In the genomic region with DNA sequence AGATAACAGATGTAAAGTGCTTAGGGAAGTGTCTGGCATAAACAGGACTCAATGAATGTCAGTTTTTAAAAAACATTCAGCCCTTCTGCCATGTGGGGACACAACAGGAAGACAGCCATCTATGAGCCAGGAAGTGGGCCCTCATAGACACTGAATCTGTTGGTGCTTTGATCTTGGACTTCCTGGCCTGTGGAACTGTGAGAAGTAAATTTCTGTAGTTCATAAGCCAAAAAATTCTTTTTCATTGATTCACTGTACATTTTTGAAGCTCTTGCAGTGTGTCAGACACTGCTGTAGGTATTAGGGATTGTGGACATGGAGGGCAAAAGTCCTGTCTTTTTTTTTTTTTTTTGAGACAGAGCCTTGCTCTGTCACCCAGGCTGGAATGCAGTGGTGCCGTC, we compare ENCODE assay signal across 17 cellular contexts.
DNase-seq lines count a peak whose midpoint lies in the region; ATAC-seq and TF ChIP-seq lines count a peak whose summit lies in the region.
"Had no signal": no experiment of that assay in that cellular context is flagged by ENCODE, and none has a peak within 500 bp of the region (broad histone marks: within the 10 kb centered on the region; RNA-seq: fewer than 3 reads in every experiment).

No MANE protein-coding gene starts in this region.

- peaks cover 23% of the 10 kb centered on the region for H3K4me1 ChIP-seq in mesodermal cell (ENCODE audit: control insufficient read depth, insufficient read depth, low read length, poor library complexity, severe bottlenecking)
- H3K4me1 ChIP-seq: BLaER1, gastrocnemius medialis, SJCRH30 had no signal

- intact Hi-C loops in left ventricle myocardium superior (cut with micrococcal nuclease) = no loop called here

- H3K27me3 Mint-ChIP-seq in chondrocyte (ENCODE audit: low read depth) = no peaks in the 10 kb centered on the region

- H3K27ac Mint-ChIP-seq in chondrocyte (ENCODE audit: unreplicated experiment) = peak overlapping the region; percentile 82
- H3K27ac Mint-ChIP-seq: activated T-helper 17 cell treated with anti-CD3 and anti-CD28 coated beads, Interleukin-2, amount 50 U/mL, for 72 hours had no signal

- ATAC-seq in GM21390 (IDR thresholded peaks at IDR 0.05; ENCODE audit: unreplicated experiment) (no peak), left ventricle myocardium superior (no peak)
- ATAC-seq: activated CD4-positive, CD25-positive, alpha-beta regulatory T cell treated with anti-CD3 and anti-CD28 coated beads, Interleukin-2, amount 50 U/mL, for 24 hours; activated T-helper 17 cell treated with anti-CD3 and anti-CD28 coated beads, Interleukin-2, amount 50 U/mL, for 72 hours; gastrocnemius medialis had no signal

- DNase-seq in AG20443 (ENCODE audit: low spot score) (peak; percentile 66), HT1080 (ENCODE audit: low read depth) (peak; percentile 81), chondrocyte (ENCODE audit: low spot score) (no peak), NCI-H146 (lab: John Stamatoyannopoulos, UW) (no peak), left ventricle myocardium superior (no peak)
- no peak for DNase-seq in activated naive CD4-positive, alpha-beta T cell treated with anti-CD3 and anti-CD28 coated beads, Interleukin-2, amount 50 U/mL, for 16 hours
- DNase-seq: gastrocnemius medialis; MM.1S; NCI-H2029; SJCRH30; stimulated activated CD4-positive, alpha-beta T cell treated with anti-CD3 and anti-CD28 coated beads, Interleukin-4, amount 100 ng/mL, for 24 hours had no signal

- H3K27ac ChIP-seq in mesodermal cell (ENCODE audit: low read depth, low read length, severe bottlenecking) = peak overlapping the region; percentile 60
- H3K27ac ChIP-seq: BLaER1, gastrocnemius medialis, SJCRH30 had no signal

- no peak overlapping the region for H3K4me3 Mint-ChIP-seq in chondrocyte (ENCODE audit: unreplicated experiment)
- H3K4me3 Mint-ChIP-seq: activated T-helper 17 cell treated with anti-CD3 and anti-CD28 coated beads, Interleukin-2, amount 50 U/mL, for 72 hours; central memory CD8-positive, alpha-beta T cell had no signal

- peaks cover 1% of the 10 kb centered on the region for H3K36me3 Mint-ChIP-seq in chondrocyte (ENCODE audit: low read depth)

- H3K36me3 ChIP-seq in mesodermal cell (ENCODE audit: control insufficient read depth, insufficient read depth, low read length) = no peaks in the 10 kb centered on the region
- H3K36me3 ChIP-seq: BLaER1, gastrocnemius medialis, SJCRH30 had no signal

- H3K4me3 ChIP-seq in mesodermal cell (ENCODE audit: extremely low read depth, insufficient read depth, low read length, poor library complexity, severe bottlenecking) = no peak overlapping the region
- H3K4me3 ChIP-seq: BLaER1, gastrocnemius medialis, SJCRH30 had no signal

- 89% methylated on average over 1 of the region's 1 CpG; no CpG with 5 or more reads in 1 of the 2 experiments for WGBS in mesodermal cell (ENCODE audit: insufficient coverage in 2 of 2), 2 experiments

- no peaks in the 10 kb centered on the region for H3K9me3 ChIP-seq in mesodermal cell (ENCODE audit: control insufficient read depth, low read length)
- H3K9me3 ChIP-seq: gastrocnemius medialis, SJCRH30 had no signal

- peaks cover 5% of the 10 kb centered on the region for H3K9me3 Mint-ChIP-seq in chondrocyte (ENCODE audit: low read depth)
- H3K9me3 Mint-ChIP-seq: activated T-helper 17 cell treated with anti-CD3 and anti-CD28 coated beads, Interleukin-2, amount 50 U/mL, for 72 hours; central memory CD8-positive, alpha-beta T cell had no signal

- H3K4me1 Mint-ChIP-seq in chondrocyte (ENCODE audit: low read depth) = peaks cover 40% of the 10 kb centered on the region
- H3K4me1 Mint-ChIP-seq: activated T-helper 17 cell treated with anti-CD3 and anti-CD28 coated beads, Interleukin-2, amount 50 U/mL, for 72 hours; central memory CD8-positive, alpha-beta T cell had no signal

- no peak for TF ChIP-seq CTCF in chondrocyte (IDR thresholded peaks at IDR 0.05)

Comparison
In these comparisons a context has a peak if more than half of its experiments do, and no peak if none do; other contexts are left out.
1. DNase-seq: peak in AG20443 (single experiment) and HT1080 (single experiment); none in chondrocyte (single experiment), NCI-H146 (single experiment), left ventricle myocardium superior (single experiment) and activated naive CD4-positive, alpha-beta T cell treated with anti-CD3 and anti-CD28 coated beads, Interleukin-2, amount 50 U/mL, for 16 hours (single experiment).